Comparison of ENCODE assay signal across 29 cellular contexts in genomic region chr20:22942742-22943141, GRCh38.
"Had no signal": no experiment of that assay in that cellular context is flagged by ENCODE, and none has a peak within 500 bp of the region (broad histone marks: within the 10 kb centered on the region; RNA-seq: fewer than 3 reads in every experiment).

No MANE protein-coding gene starts in this region.

- H3K27me3 ChIP-seq: ascending aorta had no signal

- H3K27ac ChIP-seq: ascending aorta, cardiac muscle cell, VCaP had no signal

- H3K4me3 ChIP-seq: ascending aorta, cardiac muscle cell had no signal

- DNase-seq: activated B cell treated with CpG ODN at 0.5 μM for 24 hours; activated CD4-positive, alpha-beta memory T cell treated with anti-CD3 and anti-CD28 coated beads, Interleukin-2, amount 10 ng/mL, durations not matched to agents 7 days and 5 days; activated CD4-positive, alpha-beta T cell treated with anti-CD3 and anti-CD28 coated beads for 4 hours; activated CD4-positive, alpha-beta T cell treated with anti-CD3 and anti-CD28 coated beads, Interleukin-2, amount 10 ng/mL, durations not matched to agents 24 days and 14 days; activated CD4-positive, alpha-beta T cell treated with anti-CD3 and anti-CD28 coated beads, Interleukin-2, amount 50 U/mL, for 48 hours; activated CD4-positive, CD25-positive, alpha-beta regulatory T cell treated with anti-CD3 and anti-CD28 coated beads, Interleukin-2, amount 50 U/mL, for 72 hours; activated CD8-positive, alpha-beta memory T cell treated with anti-CD3 and anti-CD28 coated beads for 24 hours; activated CD8-positive, alpha-beta memory T cell treated with anti-CD3 and anti-CD28 coated beads, Interleukin-2, amount 10 ng/mL, durations not matched to agents 7 days and 5 days; activated CD8-positive, alpha-beta memory T cell treated with anti-CD3 and anti-CD28 coated beads, Interleukin-2, amount 50 U/mL, for 48 hours; activated CD8-positive, alpha-beta T cell treated with anti-CD3 and anti-CD28 coated beads, Interleukin-2, amount 10 ng/mL, durations not matched to agents 7 days and 5 days; activated effector memory CD4-positive, alpha-beta T cell treated with Interleukin-2 at 50 U/mL for 16 hours; activated gamma-delta T cell; activated naive CD4-positive, alpha-beta T cell treated with anti-CD3 and anti-CD28 coated beads, Interleukin-2, amount 10 ng/mL, durations not matched to agents 7 days and 5 days; activated naive CD4-positive, alpha-beta T cell treated with Interleukin-2 at 50 U/mL for 16 hours; activated naive CD8-positive, alpha-beta T cell treated with anti-CD3 and anti-CD28 coated beads, Interleukin-2, amount 10 ng/mL, durations not matched to agents 7 days and 5 days; activated naive CD8-positive, alpha-beta T cell treated with anti-CD3 and anti-CD28 coated beads, Interleukin-2, amount 50 U/mL, for 24 hours; activated T-cell treated with anti-CD3 and anti-CD28 coated beads, Interleukin-2, amount 50 U/mL, for 24 hours; activated T-cell treated with anti-CD3 and anti-CD28 coated beads, Interleukin-2, amount 50 U/mL, for 48 hours; amygdala; anterior cingulate cortex; caudate nucleus; cerebellar nuclear complex; T-cell; T-helper 17 cell had no signal

- H3K4me1 ChIP-seq: ascending aorta had no signal

- H3K9me3 ChIP-seq: ascending aorta had no signal

- H3K36me3 ChIP-seq: ascending aorta, cardiac muscle cell had no signal

- FAIRE-seq: bronchial epithelial cell, TTC549 had no signal

- ATAC-seq: activated CD8-positive, alpha-beta memory T cell treated with anti-CD3 and anti-CD28 coated beads, Interleukin-2, amount 10 ng/mL, durations not matched to agents 7 days and 5 days; activated CD8-positive, alpha-beta T cell treated with anti-CD3 and anti-CD28 coated beads, Interleukin-2, amount 10 ng/mL, durations not matched to agents 7 days and 5 days; activated naive CD8-positive, alpha-beta T cell treated with anti-CD3 and anti-CD28 coated beads, Interleukin-2, amount 50 U/mL, for 24 hours; T-cell; T-helper 17 cell had no signal
